ENCODE assay signal across 32 cellular contexts in the genomic region with DNA sequence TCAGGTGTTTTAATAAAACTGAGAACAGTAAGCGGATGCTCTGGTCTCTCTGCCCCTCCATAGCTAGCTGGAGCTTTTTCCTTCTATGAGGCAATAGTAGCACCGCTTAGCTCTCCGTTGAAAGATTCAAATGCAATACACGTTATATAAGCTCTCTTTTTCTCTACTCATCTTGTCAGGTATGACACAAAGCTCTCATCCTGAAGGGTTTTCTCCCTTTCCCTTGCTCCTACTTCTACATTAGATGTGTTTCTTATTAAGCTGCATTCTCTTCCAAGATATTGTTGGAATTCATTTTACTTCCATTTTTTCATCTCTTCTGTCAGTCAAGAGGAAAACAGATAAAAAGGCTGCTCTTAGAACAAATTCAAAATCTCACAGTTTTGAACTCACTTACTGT.
DNase-seq lines count a peak whose midpoint lies in the region; ATAC-seq and TF ChIP-seq lines count a peak whose summit lies in the region.
"Had no signal": no experiment of that assay in that cellular context is flagged by ENCODE, and none has a peak within 500 bp of the region (broad histone marks: within the 10 kb centered on the region; RNA-seq: fewer than 3 reads in every experiment).

No MANE protein-coding gene starts in this region.

- H2AFZ ChIP-seq in GM23338 (no peak overlapping the region), neural cell (ENCODE audit: low read depth, low read length) (no peak overlapping the region)

- H3K36me3 ChIP-seq in GM23338 (ENCODE audit: insufficient read depth) (no peaks in the 10 kb centered on the region), neural cell (ENCODE audit: insufficient read depth, low read length) (no peaks in the 10 kb centered on the region)
- H3K36me3 ChIP-seq: BE2C; BLaER1; BLaER1 treated with 17β-estradiol and CSF1 and Interleukin-3, amounts not matched to agents 10 nM and 100 nM had no signal

- intact Hi-C loops in Calu3 (cut with micrococcal nuclease; ENCODE audit: unreplicated experiment), result loop anchor here (2.0 to 10.0 kb wide), 3 partner anchors 49 to 325 kb away; no protein-coding TSS in a partner anchor

- TF ChIP-seq RAD21 in neural cell (conservative IDR thresholded peaks at IDR 0.05), result no peak

- no peak overlapping the region for H3K4me2 ChIP-seq in GM23338
- H3K4me2 ChIP-seq in neural cell (ENCODE audit: low read length), result peak overlapping the region; percentile 8
- H3K4me2 ChIP-seq: A549; BLaER1; BLaER1 treated with 17β-estradiol and CSF1 and Interleukin-3, amounts not matched to agents 10 nM and 100 nM had no signal

- H3K36me3 Mint-ChIP-seq in Calu3 (ENCODE audit: insufficient read depth, unreplicated experiment), result peaks cover 5% of the 10 kb centered on the region
- H3K36me3 Mint-ChIP-seq in GM23338 (ENCODE audit: low read depth), result no peaks in the 10 kb centered on the region
- H3K36me3 Mint-ChIP-seq: CD14-positive monocyte; CD4-positive, alpha-beta memory T cell; CD4-positive, CD25-positive, alpha-beta regulatory T cell; CD8-positive, alpha-beta memory T cell; CD8-positive, alpha-beta T cell had no signal

- H3K9me3 Mint-ChIP-seq in Calu3 (ENCODE audit: low read depth, unreplicated experiment) (peaks cover 3% of the 10 kb centered on the region), GM23338 (no peaks in the 10 kb centered on the region)

- no peak overlapping the region for H3K27ac ChIP-seq in GM23338 (ENCODE audit: low read depth)
- H3K27ac ChIP-seq in neural cell (ENCODE audit: low read length), result peak overlapping the region; percentile 56
- H3K27ac ChIP-seq: 22Rv1; A549; BLaER1; BLaER1 treated with 17β-estradiol and CSF1 and Interleukin-3, amounts not matched to agents 10 nM and 100 nM; C4-2B had no signal

- H3K27me3 ChIP-seq in GM23338 (ENCODE audit: insufficient read depth), result no peaks in the 10 kb centered on the region
- no peaks in the 10 kb centered on the region for H3K27me3 ChIP-seq in neural cell (ENCODE audit: insufficient read depth, low read depth, low read length)
- H3K27me3 ChIP-seq: BE2C; BLaER1; BLaER1 treated with 17β-estradiol and CSF1 and Interleukin-3, amounts not matched to agents 10 nM and 100 nM had no signal

- peak; percentile 63 for TF ChIP-seq EP300 in neural cell (conservative IDR thresholded peaks at IDR 0.05; ENCODE audit: poor library complexity, severe bottlenecking)

- H3K4me3 Mint-ChIP-seq in Calu3 (ENCODE audit: low read depth, unreplicated experiment) (no peak overlapping the region), GM23338 (no peak overlapping the region)
- H3K4me3 Mint-ChIP-seq: B cell; CD14-positive monocyte; CD4-positive, alpha-beta memory T cell; CD4-positive, alpha-beta T cell; CD4-positive, CD25-positive, alpha-beta regulatory T cell; CD8-positive, alpha-beta memory T cell; CD8-positive, alpha-beta T cell had no signal

- H4K20me1 ChIP-seq in GM23338 (replicated peaks; ENCODE audit: insufficient read depth) (no peaks in the 10 kb centered on the region), neural cell (ENCODE audit: insufficient read depth) (no peaks in the 10 kb centered on the region)
- H4K20me1 ChIP-seq: BLaER1; BLaER1 treated with 17β-estradiol and CSF1 and Interleukin-3, amounts not matched to agents 10 nM and 100 nM had no signal

- H3K4me3 ChIP-seq in GM23338 (no peak overlapping the region), neural cell (ENCODE audit: low read length) (peak overlapping the region; percentile 16)
- H3K4me3 ChIP-seq: A549; BLaER1; BLaER1 treated with 17β-estradiol and CSF1 and Interleukin-3, amounts not matched to agents 10 nM and 100 nM had no signal

- H3K27ac Mint-ChIP-seq in Calu3 (ENCODE audit: unreplicated experiment), result peak overlapping the region; percentile 72
- H3K27ac Mint-ChIP-seq in GM23338, result no peak overlapping the region
- H3K27ac Mint-ChIP-seq: B cell; CD14-positive monocyte; CD4-positive, alpha-beta memory T cell; CD4-positive, alpha-beta T cell; CD4-positive, CD25-positive, alpha-beta regulatory T cell; CD8-positive, alpha-beta memory T cell; CD8-positive, alpha-beta T cell had no signal

- H3K9me2 ChIP-seq in GM23338 (ENCODE audit: insufficient read depth), result no peaks in the 10 kb centered on the region
- H3K9me2 ChIP-seq in neural cell (ENCODE audit: insufficient read depth, low read length), result no peaks in the 10 kb centered on the region

- H3F3A ChIP-seq in GM23338 (replicated peaks; ENCODE audit: low read depth), result no peaks in the 10 kb centered on the region
- no peaks in the 10 kb centered on the region for H3F3A ChIP-seq in neural cell (ENCODE audit: insufficient read depth, low read length, poor library complexity, severe bottlenecking)

- H3K9ac ChIP-seq in neural cell (ENCODE audit: low read length), result no peak overlapping the region
- H3K9ac ChIP-seq: BLaER1; BLaER1 treated with 17β-estradiol and CSF1 and Interleukin-3, amounts not matched to agents 10 nM and 100 nM had no signal

- no peaks in the 10 kb centered on the region; the same call in 1 of the 2 replicates for H3K4me1 ChIP-seq in GM23338 (ENCODE audit: insufficient read depth)
- H3K4me1 ChIP-seq: A549; BE2C; BLaER1; BLaER1 treated with 17β-estradiol and CSF1 and Interleukin-3, amounts not matched to agents 10 nM and 100 nM; Caco-2 had no signal

- CTCF ChIA-PET in Calu3 (lab: Charles Lee), result no interaction called here

- H3K27me3 Mint-ChIP-seq in Calu3 (ENCODE audit: unreplicated experiment) (no peaks in the 10 kb centered on the region), GM23338 (ENCODE audit: insufficient read depth, low read depth, poor library complexity) (peaks cover 1% of the 10 kb centered on the region)
- H3K27me3 Mint-ChIP-seq: B cell; CD4-positive, alpha-beta memory T cell; CD4-positive, alpha-beta T cell; CD4-positive, CD25-positive, alpha-beta regulatory T cell; CD8-positive, alpha-beta memory T cell had no signal

- TF ChIP-seq CTCF in Calu3 (IDR thresholded peaks at IDR 0.05; ENCODE audit: unreplicated experiment), result no peak
- TF ChIP-seq CTCF in GM23338 (conservative IDR thresholded peaks at IDR 0.05; ENCODE audit: low read depth in 2 of 2), result no peak
- no peak for TF ChIP-seq CTCF in neural cell (IDR thresholded peaks at IDR 0.05; ENCODE audit: poor library complexity, severe bottlenecking)

- ATAC-seq in GM23338, result no peak
- ATAC-seq: A549; CD8-positive, alpha-beta T cell had no signal

- H3K9me3 ChIP-seq in neural cell (ENCODE audit: low read length), result no peaks in the 10 kb centered on the region
- H3K9me3 ChIP-seq: A549; BE2C; BLaER1; BLaER1 treated with 17β-estradiol and CSF1 and Interleukin-3, amounts not matched to agents 10 nM and 100 nM; Caco-2 had no signal

- peaks cover 31% of the 10 kb centered on the region for H3K4me1 Mint-ChIP-seq in Calu3 (ENCODE audit: low read depth, unreplicated experiment)
- H3K4me1 Mint-ChIP-seq in GM23338, result peaks cover 4% of the 10 kb centered on the region
- H3K4me1 Mint-ChIP-seq: B cell; CD14-positive monocyte; CD4-positive, alpha-beta memory T cell; CD4-positive, CD25-positive, alpha-beta regulatory T cell; CD8-positive, alpha-beta memory T cell had no signal

- no peak for DNase-seq in Calu3
- peak; percentile 4 for DNase-seq in GM23338 (ENCODE audit: low spot score)
- DNase-seq in NCI-H2196 (lab: John Stamatoyannopoulos, UW; ENCODE audit: unreplicated experiment), result no peak
- DNase-seq in AG08396 (ENCODE audit: low spot score), result no peak
- no peak for DNase-seq in SW 1271 (lab: John Stamatoyannopoulos, UW)
- DNase-seq: 8988T; ACHN; AML-193; BE2C; C1 segment of cervical spinal cord; Caco-2; CD4-positive, alpha-beta memory T cell; CD4-positive, alpha-beta T cell; CD4-positive, CD25-positive, alpha-beta regulatory T cell; CD8-positive, alpha-beta memory T cell; CD8-positive, alpha-beta T cell; COR-L47; DMS 273 treated with DMSO at 0.1 percent for 48 hours; DMS153; DMS53; DMS79; DMS79 treated with DMSO at 0.1 percent for 48 hours; DND-41; EL had no signal

- BruUV-seq in Calu3 (replicated peaks; lab: Mats Ljungman, UMichigan), result no TSS peak

- H3K79me2 ChIP-seq in GM23338 (replicated peaks; ENCODE audit: insufficient read depth), result no peaks in the 10 kb centered on the region
- no peaks in the 10 kb centered on the region for H3K79me2 ChIP-seq in neural cell (replicated peaks; ENCODE audit: insufficient read depth, low read length)

TF ChIP-seq in GM23338, 12 proteins besides CTCF, POLR2A, EP300 and RAD21 (continues in another document):
- TF ChIP-seq EZH2phosphoT487 (IDR thresholded peaks at IDR 0.05; ENCODE audit: unreplicated experiment), result no peak

TF ChIP-seq in neural cell, 6 proteins besides CTCF, POLR2A, EP300 and RAD21:
- TF ChIP-seq SMC3 (conservative IDR thresholded peaks at IDR 0.05; ENCODE audit: poor library complexity), result no peak
- TF ChIP-seq EZH2 (IDR thresholded peaks at IDR 0.05; ENCODE audit: borderline replicate concordance, insufficient read depth, low read length, poor library complexity, severe bottlenecking), result no peak
- TF ChIP-seq MXI1 (conservative IDR thresholded peaks at IDR 0.05; ENCODE audit: poor library complexity, severe bottlenecking), result no peak
- no peak for TF ChIP-seq TAF1 (IDR thresholded peaks at IDR 0.05; ENCODE audit: low read depth)
- TF ChIP-seq POLR2AphosphoS5 (IDR thresholded peaks at IDR 0.05), result peak; percentile 33
- TF ChIP-seq, protein P1, sequence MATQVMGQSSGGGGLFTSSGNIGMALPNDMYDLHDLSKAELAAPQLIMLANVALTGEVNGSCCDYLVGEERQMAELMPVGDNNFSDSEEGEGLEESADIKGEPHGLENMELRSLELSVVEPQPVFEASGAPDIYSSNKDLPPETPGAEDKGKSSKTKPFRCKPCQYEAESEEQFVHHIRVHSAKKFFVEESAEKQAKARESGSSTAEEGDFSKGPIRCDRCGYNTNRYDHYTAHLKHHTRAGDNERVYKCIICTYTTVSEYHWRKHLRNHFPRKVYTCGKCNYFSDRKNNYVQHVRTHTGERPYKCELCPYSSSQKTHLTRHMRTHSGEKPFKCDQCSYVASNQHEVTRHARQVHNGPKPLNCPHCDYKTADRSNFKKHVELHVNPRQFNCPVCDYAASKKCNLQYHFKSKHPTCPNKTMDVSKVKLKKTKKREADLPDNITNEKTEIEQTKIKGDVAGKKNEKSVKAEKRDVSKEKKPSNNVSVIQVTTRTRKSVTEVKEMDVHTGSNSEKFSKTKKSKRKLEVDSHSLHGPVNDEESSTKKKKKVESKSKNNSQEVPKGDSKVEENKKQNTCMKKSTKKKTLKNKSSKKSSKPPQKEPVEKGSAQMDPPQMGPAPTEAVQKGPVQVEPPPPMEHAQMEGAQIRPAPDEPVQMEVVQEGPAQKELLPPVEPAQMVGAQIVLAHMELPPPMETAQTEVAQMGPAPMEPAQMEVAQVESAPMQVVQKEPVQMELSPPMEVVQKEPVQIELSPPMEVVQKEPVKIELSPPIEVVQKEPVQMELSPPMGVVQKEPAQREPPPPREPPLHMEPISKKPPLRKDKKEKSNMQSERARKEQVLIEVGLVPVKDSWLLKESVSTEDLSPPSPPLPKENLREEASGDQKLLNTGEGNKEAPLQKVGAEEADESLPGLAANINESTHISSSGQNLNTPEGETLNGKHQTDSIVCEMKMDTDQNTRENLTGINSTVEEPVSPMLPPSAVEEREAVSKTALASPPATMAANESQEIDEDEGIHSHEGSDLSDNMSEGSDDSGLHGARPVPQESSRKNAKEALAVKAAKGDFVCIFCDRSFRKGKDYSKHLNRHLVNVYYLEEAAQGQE (IDR thresholded peaks at IDR 0.05; ENCODE audit: borderline replicate concordance), result peak; percentile 85
